In the genomic region with DNA sequence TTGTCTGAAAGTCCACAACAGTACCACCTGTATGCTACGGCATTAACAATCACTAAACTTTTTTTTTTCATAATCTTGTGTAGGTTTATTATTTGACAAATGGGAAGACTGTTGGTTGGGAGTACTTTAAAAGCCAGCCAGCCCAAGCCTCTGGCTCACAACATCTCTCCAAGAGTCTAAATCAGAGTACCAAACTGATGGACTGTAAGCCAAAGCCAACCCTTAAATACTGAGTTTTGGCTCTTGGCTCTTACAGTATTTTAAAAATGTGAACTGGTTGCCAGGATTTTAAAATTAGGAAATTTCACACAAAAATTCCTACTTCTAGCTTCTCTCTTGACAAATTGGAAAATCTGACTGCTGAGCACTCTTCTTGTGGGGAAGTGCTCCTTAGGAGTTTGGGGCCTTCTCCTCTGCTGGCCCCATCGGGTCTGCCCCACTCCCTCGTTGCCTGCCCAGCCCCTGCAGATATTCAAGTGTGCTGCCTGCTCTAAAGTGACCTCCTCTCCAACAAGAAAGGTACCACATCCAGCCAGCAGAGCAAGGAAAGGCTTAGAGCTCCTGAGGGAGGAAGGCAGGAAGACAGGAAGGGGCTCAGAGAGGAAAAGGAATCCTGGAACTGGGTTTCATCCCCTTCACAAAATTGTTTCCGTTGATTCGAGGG, we compare ENCODE assay signal across 17 cellular contexts.
"Had no signal": no experiment of that assay in that cellular context is flagged by ENCODE, and none has a peak within 500 bp of the region (broad histone marks: within the 10 kb centered on the region; RNA-seq: fewer than 3 reads in every experiment).

No MANE protein-coding gene starts in this region.

- H3K27ac Mint-ChIP-seq: nephron progenitor cell; stimulated activated naive B cell treated with anti-CD40 and anti-IgM and Interleukin-4, amounts not matched to agents 10 μg/mL and 1 μg/mL and 100 μg/mL, for 72 hours; T-helper 17 cell had no signal

- ATAC-seq: body of pancreas; pancreas; stimulated activated naive B cell treated with anti-CD40 and anti-IgM and Interleukin-4, amounts not matched to agents 10 μg/mL and 1 μg/mL and 100 μg/mL, for 72 hours; T-helper 17 cell; upper lobe of right lung had no signal

- H3K4me3 Mint-ChIP-seq: nephron progenitor cell; stimulated activated naive B cell treated with anti-CD40 and anti-IgM and Interleukin-4, amounts not matched to agents 10 μg/mL and 1 μg/mL and 100 μg/mL, for 72 hours; T-helper 17 cell had no signal

- H3K27me3 Mint-ChIP-seq: stimulated activated naive B cell treated with anti-CD40 and anti-IgM and Interleukin-4, amounts not matched to agents 10 μg/mL and 1 μg/mL and 100 μg/mL, for 72 hours; T-helper 17 cell had no signal

- H3K27me3 ChIP-seq: adrenal gland, body of pancreas, pancreas, spleen, upper lobe of right lung had no signal

- H3K4me3 ChIP-seq: adrenal gland, body of pancreas, left ventricle myocardium inferior, pancreas, spleen, upper lobe of right lung had no signal

- H3K27ac ChIP-seq: body of pancreas, left ventricle myocardium inferior, pancreas, spleen, upper lobe of right lung had no signal

- H3K4me1 Mint-ChIP-seq: nephron progenitor cell; stimulated activated naive B cell treated with anti-CD40 and anti-IgM and Interleukin-4, amounts not matched to agents 10 μg/mL and 1 μg/mL and 100 μg/mL, for 72 hours; T-helper 17 cell had no signal

- DNase-seq: activated CD4-positive, alpha-beta T cell treated with anti-CD3 and anti-CD28 coated beads, Interleukin-2, amount 50 U/mL, for 4 hours; activated naive CD4-positive, alpha-beta T cell treated with anti-CD3 and anti-CD28 coated beads, Interleukin-2, amount 50 U/mL, for 16 hours; activated T-cell treated with anti-CD3 and anti-CD28 coated beads, Interleukin-2, amount 50 U/mL, for 1 hour; adrenal gland; body of pancreas; central memory CD4-positive, alpha-beta T cell; foreskin fibroblast; islet precursor cell; left ventricle myocardium inferior; nephron progenitor cell; pancreas; spleen; stimulated activated CD4-positive, alpha-beta T cell treated with anti-CD3 and anti-CD28 coated beads, Interleukin-1b, Interleukin-23, amount 100 ng/mL, for 48 hours; stimulated activated naive B cell treated with anti-CD40 and anti-IgM and Interleukin-4, amounts not matched to agents 10 μg/mL and 1 μg/mL and 100 μg/mL, for 72 hours; substantia nigra; T-helper 17 cell; upper lobe of right lung had no signal

- H3K36me3 ChIP-seq: adrenal gland had no signal

- H3K4me1 ChIP-seq: pancreas, spleen, upper lobe of right lung had no signal
